In the genomic region with DNA sequence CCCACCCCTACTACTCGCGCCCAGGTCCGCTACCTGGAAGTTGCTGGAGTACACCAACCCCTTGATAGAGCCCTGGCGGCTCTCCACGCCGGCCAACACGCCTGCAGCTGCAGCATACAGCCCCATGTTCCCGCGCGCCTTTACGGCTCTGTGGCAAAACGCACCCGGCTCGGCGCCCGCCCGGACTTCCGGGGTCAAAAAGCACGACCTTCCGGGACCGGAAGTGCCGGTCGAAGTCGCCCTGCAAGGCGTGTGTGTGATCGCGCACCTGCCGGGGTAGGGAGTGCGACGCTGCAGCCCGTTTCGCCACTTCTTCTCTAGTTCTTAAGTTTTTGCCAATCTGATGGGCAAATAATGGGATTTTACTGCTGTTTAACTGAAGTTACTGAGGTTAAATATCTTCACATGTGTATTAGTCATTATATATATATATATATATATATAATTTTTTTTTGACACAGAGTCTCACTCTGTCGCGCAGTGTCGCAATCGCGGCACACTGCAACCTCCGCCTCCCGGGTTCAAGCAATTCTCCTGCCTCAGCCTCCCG, we compare ENCODE assay signal across 8 cellular contexts. TPM values are rescaled to one million over a fixed set of nuclear protein-coding genes. Genes with fewer than 3 reads are reported as not detected.
DNase-seq lines count a peak whose midpoint lies in the region; ATAC-seq and TF ChIP-seq lines count a peak whose summit lies in the region.

A gene (minus strand): TSS at position 162 of the 550 bp plus-strand sequence. CDS start 36 bp downstream, at position 126.

- peaks cover 29% of the 10 kb centered on the region for H3K36me3 Mint-ChIP-seq in activated CD4-positive, alpha-beta T cell treated with anti-CD3 and anti-CD28 coated beads, Interleukin-2, amount 10 ng/mL, durations not matched to agents 24 days and 14 days (ENCODE audit: low read depth)

- H3K27ac ChIP-seq in liver (ENCODE audit: low read depth in 1 of 2, low read length in 2 of 2) = no peak within 1 kb of the TSS

- no peaks in the 10 kb centered on the region for H3K9me3 Mint-ChIP-seq in activated CD4-positive, alpha-beta T cell treated with anti-CD3 and anti-CD28 coated beads, Interleukin-2, amount 10 ng/mL, durations not matched to agents 24 days and 14 days

- TF ChIP-seq RAD21 in liver (IDR thresholded peaks at IDR 0.05) = peak; percentile 30 to 64

- peak within 1 kb of the TSS; percentile 100 for H3K4me3 Mint-ChIP-seq in activated CD4-positive, alpha-beta T cell treated with anti-CD3 and anti-CD28 coated beads, Interleukin-2, amount 10 ng/mL, durations not matched to agents 24 days and 14 days

- H3K36me3 ChIP-seq in liver (ENCODE audit: control insufficient read depth in 4 of 4, insufficient read depth in 3 of 4, low read depth in 1 of 4, low read length in 3 of 4) = peaks cover 3 to 18% (median 7%) of the 10 kb centered on the region in 4 donors

- WGBS in liver = 12% methylated on average over 40 of the region's 40 CpGs

- H3K4me1 ChIP-seq in liver (ENCODE audit: control insufficient read depth in 4 of 4, insufficient read depth in 4 of 4, low read length in 3 of 4) = peaks cover 2 to 9% (median 6%) of the 10 kb centered on the region in 4 donors

- no peaks in the 10 kb centered on the region for H3K9me3 ChIP-seq in liver (ENCODE audit: control insufficient read depth in 4 of 4, low read length in 3 of 4)

- peak within 1 kb of the TSS in 1 of 2 donors; percentile 19 for H3K9ac ChIP-seq in liver (ENCODE audit: low read depth in 1 of 2, low read length in 2 of 2)

- peak within 1 kb of the TSS; percentile 88 to 95 (median 90) for H3K4me3 ChIP-seq in liver (ENCODE audit: low read depth in 1 of 3, low read length in 3 of 3)

- H3K4me1 Mint-ChIP-seq in activated CD4-positive, alpha-beta T cell treated with anti-CD3 and anti-CD28 coated beads, Interleukin-2, amount 10 ng/mL, durations not matched to agents 24 days and 14 days = peaks cover 23% of the 10 kb centered on the region

- peak; percentile 31 for DNase-seq in AG09319 (ENCODE audit: extremely low read depth, low read depth)
- peak; percentile 61 to 84 for DNase-seq in NCI-H524 (lab: John Stamatoyannopoulos, UW)
- peak; percentile 97 for DNase-seq in activated CD4-positive, alpha-beta T cell treated with anti-CD3 and anti-CD28 coated beads, Interleukin-2, amount 10 ng/mL, durations not matched to agents 24 days and 14 days
- peak; percentile 59 for DNase-seq in dermis blood vessel endothelial cell
- DNase-seq in stimulated activated CD4-positive, alpha-beta T cell treated with anti-CD3 and anti-CD28 coated beads, Interleukin-4, amount 100 ng/mL, for 24 hours = peak; percentile 92

- no peak for TF ChIP-seq CTCF in AG09319 (IDR thresholded peaks at IDR 0.05; ENCODE audit: low read depth, low read length)
- no peak for TF ChIP-seq CTCF in liver (IDR thresholded peaks at IDR 0.05; ENCODE audit: low read depth, low read length, missing input control)

- H3K27me3 Mint-ChIP-seq in activated CD4-positive, alpha-beta T cell treated with anti-CD3 and anti-CD28 coated beads, Interleukin-2, amount 10 ng/mL, durations not matched to agents 24 days and 14 days = no peaks in the 10 kb centered on the region

- peak within 1 kb of the TSS; percentile 97 for H3K27ac Mint-ChIP-seq in activated CD4-positive, alpha-beta T cell treated with anti-CD3 and anti-CD28 coated beads, Interleukin-2, amount 10 ng/mL, durations not matched to agents 24 days and 14 days

- H3K27me3 ChIP-seq in liver (ENCODE audit: control insufficient read depth in 4 of 4, insufficient read depth in 4 of 4, low read length in 3 of 4) = no peaks in the 10 kb centered on the region

- intact Hi-C loops in activated CD4-positive, alpha-beta T cell treated with anti-CD3 and anti-CD28 coated beads, Interleukin-2, amount 10 ng/mL, durations not matched to agents 24 days and 14 days (cut with micrococcal nuclease) = no loop called here

- ATAC-seq in GM19025 (IDR thresholded peaks at IDR 0.05; ENCODE audit: low read depth, unreplicated experiment) (peak; percentile 80), HG03280 (IDR thresholded peaks at IDR 0.05; ENCODE audit: unreplicated experiment) (peak; percentile 86)

TF ChIP-seq in liver, 16 proteins besides CTCF, POLR2A, EP300 and RAD21:
- TF ChIP-seq RXRA (IDR thresholded peaks at IDR 0.05) = peak; percentile 54 to 73
- no peak for TF ChIP-seq FOXA2 (IDR thresholded peaks at IDR 0.05)
- TF ChIP-seq, protein P1, sequence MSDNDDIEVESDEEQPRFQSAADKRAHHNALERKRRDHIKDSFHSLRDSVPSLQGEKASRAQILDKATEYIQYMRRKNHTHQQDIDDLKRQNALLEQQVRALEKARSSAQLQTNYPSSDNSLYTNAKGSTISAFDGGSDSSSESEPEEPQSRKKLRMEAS (IDR thresholded peaks at IDR 0.05) = peak; percentile 100
- no peak for TF ChIP-seq JUND (IDR thresholded peaks at IDR 0.05)
- TF ChIP-seq, protein P2, sequence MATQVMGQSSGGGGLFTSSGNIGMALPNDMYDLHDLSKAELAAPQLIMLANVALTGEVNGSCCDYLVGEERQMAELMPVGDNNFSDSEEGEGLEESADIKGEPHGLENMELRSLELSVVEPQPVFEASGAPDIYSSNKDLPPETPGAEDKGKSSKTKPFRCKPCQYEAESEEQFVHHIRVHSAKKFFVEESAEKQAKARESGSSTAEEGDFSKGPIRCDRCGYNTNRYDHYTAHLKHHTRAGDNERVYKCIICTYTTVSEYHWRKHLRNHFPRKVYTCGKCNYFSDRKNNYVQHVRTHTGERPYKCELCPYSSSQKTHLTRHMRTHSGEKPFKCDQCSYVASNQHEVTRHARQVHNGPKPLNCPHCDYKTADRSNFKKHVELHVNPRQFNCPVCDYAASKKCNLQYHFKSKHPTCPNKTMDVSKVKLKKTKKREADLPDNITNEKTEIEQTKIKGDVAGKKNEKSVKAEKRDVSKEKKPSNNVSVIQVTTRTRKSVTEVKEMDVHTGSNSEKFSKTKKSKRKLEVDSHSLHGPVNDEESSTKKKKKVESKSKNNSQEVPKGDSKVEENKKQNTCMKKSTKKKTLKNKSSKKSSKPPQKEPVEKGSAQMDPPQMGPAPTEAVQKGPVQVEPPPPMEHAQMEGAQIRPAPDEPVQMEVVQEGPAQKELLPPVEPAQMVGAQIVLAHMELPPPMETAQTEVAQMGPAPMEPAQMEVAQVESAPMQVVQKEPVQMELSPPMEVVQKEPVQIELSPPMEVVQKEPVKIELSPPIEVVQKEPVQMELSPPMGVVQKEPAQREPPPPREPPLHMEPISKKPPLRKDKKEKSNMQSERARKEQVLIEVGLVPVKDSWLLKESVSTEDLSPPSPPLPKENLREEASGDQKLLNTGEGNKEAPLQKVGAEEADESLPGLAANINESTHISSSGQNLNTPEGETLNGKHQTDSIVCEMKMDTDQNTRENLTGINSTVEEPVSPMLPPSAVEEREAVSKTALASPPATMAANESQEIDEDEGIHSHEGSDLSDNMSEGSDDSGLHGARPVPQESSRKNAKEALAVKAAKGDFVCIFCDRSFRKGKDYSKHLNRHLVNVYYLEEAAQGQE (IDR thresholded peaks at IDR 0.05) = no peak
- TF ChIP-seq HNF4G (IDR thresholded peaks at IDR 0.05) = peak; percentile 80
- peak; percentile 80 to 95 for TF ChIP-seq GABPA (IDR thresholded peaks at IDR 0.05 in 1 of 2, conservative IDR thresholded peaks at IDR 0.05 in 1 of 2)
- TF ChIP-seq NR2F2 (IDR thresholded peaks at IDR 0.05) = peak; percentile 97
- TF ChIP-seq EGR1 (IDR thresholded peaks at IDR 0.05; ENCODE audit: low read depth in 2 of 2) = peak; percentile 93 to 95
- peak; percentile 85 to 91 for TF ChIP-seq HNF4A (conservative IDR thresholded peaks at IDR 0.05)
- no peak for TF ChIP-seq TAF1 (conservative IDR thresholded peaks at IDR 0.05)
- peak; percentile 46 for TF ChIP-seq SP1 (IDR thresholded peaks at IDR 0.05)
- peak; percentile 60 for TF ChIP-seq YY1 (IDR thresholded peaks at IDR 0.05)

RNA-seq across cellular contexts. Expression of the gene that starts here (rescaled TPM):
- total RNA-seq in activated CD4-positive, alpha-beta T cell treated with anti-CD3 and anti-CD28 coated beads, Interleukin-2, amount 10 ng/mL, durations not matched to agents 24 days and 14 days = 72.5 and 76.1 TPM in 2 replicates
- 3.7 and 6.1 TPM in 2 replicates for total RNA-seq in dermis blood vessel endothelial cell
- 10 to 100 TPM in 1 of 2 donors, 1 to 10 TPM in 1; 9.0 to 12.4 TPM for total RNA-seq in liver
- 10 to 100 TPM in 1 of 2 donors, 1 to 10 TPM in 1; 7.2 to 11.7 TPM for polyA plus RNA-seq in liver

Comparison
In these comparisons a context has a peak if more than half of its experiments do, and no peak if none do; other contexts are left out.
1. DNase-seq: peak in every context shown above with its lines; median percentile 97 in activated CD4-positive, alpha-beta T cell treated with anti-CD3 and anti-CD28 coated beads, Interleukin-2, amount 10 ng/mL, durations not matched to agents 24 days and 14 days; 92 in stimulated activated CD4-positive, alpha-beta T cell treated with anti-CD3 and anti-CD28 coated beads, Interleukin-4, amount 100 ng/mL, for 24 hours; 72 in NCI-H524; 59 in dermis blood vessel endothelial cell; 31 in AG09319.